ENCODE assay signal across 21 cellular contexts in the genomic region with DNA sequence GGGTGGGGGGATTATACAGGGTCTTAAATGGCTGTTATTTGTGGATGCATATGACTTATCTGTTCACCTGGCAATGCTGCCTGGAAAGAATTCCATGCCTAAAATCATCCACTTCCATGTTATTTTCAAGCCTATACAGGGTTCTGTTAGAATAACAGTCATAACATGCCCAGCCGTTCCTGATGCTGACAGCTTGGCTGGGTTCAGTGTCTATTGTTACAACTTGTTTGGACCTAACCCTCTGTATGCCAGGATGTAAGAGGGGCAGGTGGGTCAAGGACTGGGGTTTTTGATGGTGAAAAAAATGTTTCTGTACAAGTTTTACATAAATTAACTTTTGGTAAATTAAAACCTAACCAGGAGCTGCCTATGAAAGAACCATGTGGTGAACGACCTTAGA.
A peak's percentile ranks its signal among the peaks of the same experiment; 100 is the strongest.
DNase-seq lines count a peak whose midpoint lies in the region; FAIRE-seq and TF ChIP-seq lines count a peak whose summit lies in the region.
"Had no signal": no experiment of that assay in that cellular context is flagged by ENCODE, and none has a peak within 500 bp of the region (broad histone marks: within the 10 kb centered on the region; RNA-seq: fewer than 3 reads in every experiment).

No MANE protein-coding gene starts in this region.

- peak overlapping the region; percentile 44 to 77 (median 64) for H3K27ac Mint-ChIP-seq in nephron

- peaks cover 5% of the 10 kb centered on the region for H3K27me3 Mint-ChIP-seq in nephron (ENCODE audit: low read depth)
- H3K27me3 Mint-ChIP-seq: CD4-positive, alpha-beta memory T cell had no signal

- H4K20me1 ChIP-seq in BLaER1 treated with 17β-estradiol and CSF1 and Interleukin-3, amounts not matched to agents 10 nM and 100 nM: no peaks in the 10 kb centered on the region

- no peak overlapping the region for H3K9ac ChIP-seq in BLaER1 treated with 17β-estradiol and CSF1 and Interleukin-3, amounts not matched to agents 10 nM and 100 nM

- DNase-seq in GM18507 (ENCODE audit: extremely low spot score, insufficient read length, low read depth) (no peak), bronchial epithelial cell (ENCODE audit: low read depth) (peak; percentile 75), mesenteric fat pad (ENCODE audit: low spot score) (no peak), SHP77 (lab: John Stamatoyannopoulos, UW) (no peak)
- no peak for DNase-seq in activated effector memory CD4-positive, alpha-beta T cell treated with Interleukin-2 at 50 U/mL for 16 hours
- DNase-seq: CD4-positive, alpha-beta memory T cell; DMS53; EL; GF-D8; GOT3; HCEC 1CT; KG1; NCI-H1105; NCI-H146; NCI-H2029 treated with DMSO at 0.1 percent for 48 hours; NCI-H446; NCI-H526; Peyer's patch had no signal

- FAIRE-seq in GM18507 (lab: Jason Lieb, UNC): peak; percentile 5
- FAIRE-seq in bronchial epithelial cell (lab: Jason Lieb, UNC): no peak

- peaks cover 5% of the 10 kb centered on the region for H3K4me1 Mint-ChIP-seq in nephron

- H3K4me3 ChIP-seq in BLaER1 treated with 17β-estradiol and CSF1 and Interleukin-3, amounts not matched to agents 10 nM and 100 nM: no peak overlapping the region
- H3K4me3 ChIP-seq in bronchial epithelial cell (ENCODE audit: low read depth, low read length): no peak overlapping the region
- H3K4me3 ChIP-seq: Peyer's patch had no signal

- no peaks in the 10 kb centered on the region for H3K9me3 Mint-ChIP-seq in nephron
- H3K9me3 Mint-ChIP-seq: CD4-positive, alpha-beta memory T cell had no signal

- H3K4me3 Mint-ChIP-seq in nephron: no peak overlapping the region
- H3K4me3 Mint-ChIP-seq: CD4-positive, alpha-beta memory T cell had no signal

- TF ChIP-seq CTCF in bronchial epithelial cell (IDR thresholded peaks at IDR 0.05; ENCODE audit: insufficient read depth, low read length, severe bottlenecking): no peak
- no peak for TF ChIP-seq CTCF in nephron (IDR thresholded peaks at IDR 0.05; ENCODE audit: unreplicated experiment in 3 of 3)

- no peaks in the 10 kb centered on the region for H3K36me3 ChIP-seq in BLaER1 treated with 17β-estradiol and CSF1 and Interleukin-3, amounts not matched to agents 10 nM and 100 nM
- no peaks in the 10 kb centered on the region for H3K36me3 ChIP-seq in bronchial epithelial cell (ENCODE audit: control insufficient read depth, insufficient read depth, low read length)

- 0 out of 22 replicates have a peak overlapping the region, but pooled peaks of 1 of the 11 experiments have one; percentile 70 for H3K27ac ChIP-seq in BLaER1 treated with 17β-estradiol and CSF1 and Interleukin-3, amounts not matched to agents 10 nM and 100 nM
- H3K27ac ChIP-seq: HL-60, Peyer's patch had no signal

- H3K4me1 ChIP-seq in BLaER1 treated with 17β-estradiol and CSF1 and Interleukin-3, amounts not matched to agents 10 nM and 100 nM: peaks cover 36 to 96% (median 83%) of the 10 kb centered on the region in 10 experiments
- H3K4me1 ChIP-seq: Peyer's patch had no signal

- H3K4me2 ChIP-seq in BLaER1 treated with 17β-estradiol and CSF1 and Interleukin-3, amounts not matched to agents 10 nM and 100 nM: peak overlapping the region in 8 of 11 experiments; percentile 13 to 92 (median 84); a peak in 14 of 22 replicates

- H3K27me3 ChIP-seq in BLaER1 treated with 17β-estradiol and CSF1 and Interleukin-3, amounts not matched to agents 10 nM and 100 nM: no peaks in the 10 kb centered on the region
- no peaks in the 10 kb centered on the region for H3K27me3 ChIP-seq in bronchial epithelial cell (ENCODE audit: control insufficient read depth, insufficient read depth, low read length)
- H3K27me3 ChIP-seq: Peyer's patch had no signal

- no peaks in the 10 kb centered on the region for H3K9me3 ChIP-seq in BLaER1 treated with 17β-estradiol and CSF1 and Interleukin-3, amounts not matched to agents 10 nM and 100 nM (replicated peaks in 1 of 11)
- H3K9me3 ChIP-seq: Peyer's patch had no signal

- H3K36me3 Mint-ChIP-seq in nephron (ENCODE audit: low read depth): peaks cover 50% of the 10 kb centered on the region
- H3K36me3 Mint-ChIP-seq: CD4-positive, alpha-beta memory T cell had no signal
